In the genomic region with DNA sequence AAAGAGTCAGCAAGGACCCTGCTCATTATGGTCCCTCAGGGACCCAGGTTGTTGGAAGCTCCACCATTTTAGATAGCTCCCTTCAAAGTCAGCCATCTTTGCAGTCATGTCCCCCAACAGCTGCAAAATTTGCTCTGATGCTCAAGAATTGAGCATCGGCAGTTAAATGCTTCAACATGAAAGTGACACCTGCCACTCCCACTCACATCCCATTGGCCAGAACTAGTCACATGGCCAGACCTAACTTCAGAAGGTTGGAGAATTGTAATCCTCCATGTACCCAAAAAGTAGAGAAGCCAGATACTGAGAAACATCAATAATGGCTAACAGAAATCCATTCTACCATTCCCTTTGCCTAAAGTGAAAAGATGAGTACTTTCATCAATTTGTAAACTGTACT, we compare ENCODE assay signal across 17 cellular contexts.
A peak's percentile ranks its signal among the peaks of the same experiment; 100 is the strongest.
DNase-seq lines count a peak whose midpoint lies in the region; ATAC-seq, FAIRE-seq and TF ChIP-seq lines count a peak whose summit lies in the region.
"Had no signal": no experiment of that assay in that cellular context is flagged by ENCODE, and none has a peak within 500 bp of the region (broad histone marks: within the 10 kb centered on the region; RNA-seq: fewer than 3 reads in every experiment).

No MANE protein-coding gene starts in this region.

- no peaks in the 10 kb centered on the region for H3K9me1 ChIP-seq in K562 (ENCODE audit: control insufficient read depth, insufficient read depth, low read length)

- H3F3A ChIP-seq in SK-N-SH (replicated peaks; ENCODE audit: insufficient read depth) = no peaks in the 10 kb centered on the region

- TF ChIP-seq EP300 in SK-N-SH (IDR thresholded peaks at IDR 0.05; ENCODE audit: borderline replicate concordance in 1 of 2, low read depth in 1 of 2, low read length in 1 of 2) (no peak), K562 (IDR thresholded peaks at IDR 0.05; ENCODE audit: low read length) (no peak)

- H3K27ac ChIP-seq in SK-N-SH (ENCODE audit: low read depth in 2 of 2, low read length in 1 of 2) = no peak overlapping the region
- H3K27ac ChIP-seq in K562 (ENCODE audit: extremely low read depth, low read depth, low read length) = no peak overlapping the region
- H3K27ac ChIP-seq: 22Rv1, BLaER1, GM23248, HL-60 had no signal

- POLR2A ChIA-PET in SK-N-SH (lab: Yijun Ruan, JAX) = no interaction called here
- POLR2A ChIA-PET in K562 (lab: Yijun Ruan, JAX) = no interaction called here

- TF ChIP-seq RAD21 in SK-N-SH (IDR thresholded peaks at IDR 0.05; ENCODE audit: low read length) (no peak), K562 (CRISPR knock-in tag; conservative IDR thresholded peaks at IDR 0.05 in 1 of 2, IDR thresholded peaks at IDR 0.05 in 1 of 2) (no peak)

- CTCF ChIA-PET in SK-N-SH (lab: Yijun Ruan, JAX) = interaction anchor here (0.6 kb wide), 1 partner anchor 29 kb away, joined by 3 read pairs; no protein-coding TSS in a partner anchor
- CTCF ChIA-PET in K562 (lab: Yijun Ruan, JAX; ENCODE audit: low intra/inter-chr PET ratio) = no interaction called here

- H3K4me3 ChIP-seq in SK-N-SH (ENCODE audit: low read depth in 2 of 2, low read length in 1 of 2) = no peak overlapping the region
- no peak overlapping the region for H3K4me3 ChIP-seq in K562
- H3K4me3 ChIP-seq: BLaER1, GM12878, GM23248 had no signal

- H3K9me3 ChIP-seq in SK-N-SH (no peaks in the 10 kb centered on the region), K562 (replicated peaks; ENCODE audit: control insufficient read depth, insufficient read depth, low read depth, low read length) (no peaks in the 10 kb centered on the region)
- H3K9me3 ChIP-seq: BLaER1 had no signal

- 94% methylated on average over 1 of the region's 1 CpG for WGBS in SK-N-SH (ENCODE audit: low lambda C conversion rate)
- WGBS in K562 (ENCODE audit: insufficient coverage, low coverage, missing lambda C conversion rate) = 0% methylated on average over 1 of the region's 1 CpG

- H4K20me1 ChIP-seq in SK-N-SH (ENCODE audit: insufficient read depth) (no peaks in the 10 kb centered on the region), K562 (replicated peaks; ENCODE audit: control insufficient read depth, insufficient read depth, low read length) (no peaks in the 10 kb centered on the region)
- H4K20me1 ChIP-seq: BLaER1 had no signal

- H3K9ac ChIP-seq in SK-N-SH (no peak overlapping the region), K562 (ENCODE audit: insufficient read depth in 1 of 2, low read depth in 2 of 2, low read length in 2 of 2) (no peak overlapping the region)
- H3K9ac ChIP-seq: BLaER1, GM23248 had no signal

- TF ChIP-seq CTCF in SK-N-SH (IDR thresholded peaks at IDR 0.05) = no peak
- no peak for TF ChIP-seq CTCF in K562 (IDR thresholded peaks at IDR 0.05 in 2 of 3, conservative IDR thresholded peaks at IDR 0.05 in 1 of 3; ENCODE audit: insufficient read depth in 2 of 3, low read depth in 1 of 3, low read length in 3 of 3)

- no TSS peak for BruUV-seq in K562 (replicated peaks; lab: Mats Ljungman, UMichigan)

- H3K36me3 ChIP-seq in SK-N-SH (replicated peaks in 1 of 2; ENCODE audit: control insufficient read depth in 1 of 2, insufficient read depth in 2 of 2, low read length in 1 of 2) (no peaks in the 10 kb centered on the region), K562 (ENCODE audit: control insufficient read depth, insufficient read depth, low read length) (no peaks in the 10 kb centered on the region)
- H3K36me3 ChIP-seq: BLaER1 had no signal

- no peak for ATAC-seq in SK-N-SH treated with all-trans-retinoic acid at 6 μM for 48 hours
- ATAC-seq in K562 = no peak
- no peak for ATAC-seq in HG02678 (IDR thresholded peaks at IDR 0.05; ENCODE audit: unreplicated experiment)
- ATAC-seq: GM12878 had no signal

- no peaks in the 10 kb centered on the region for H3K27me3 ChIP-seq in SK-N-SH (ENCODE audit: insufficient read depth)
- H3K27me3 ChIP-seq in K562 (ENCODE audit: control insufficient read depth in 2 of 2, insufficient read depth in 2 of 2, low read length in 2 of 2) = no peaks in the 10 kb centered on the region; a peak in 1 of 5 replicates
- H3K27me3 ChIP-seq: BLaER1 had no signal

- intact Hi-C loops in K562 (cut with micrococcal nuclease) = no loop called here

- peaks cover 7 to 15% of the 10 kb centered on the region in 2 experiments; a peak in 3 of 4 replicates for H3K4me1 ChIP-seq in SK-N-SH (ENCODE audit: control insufficient read depth in 1 of 2, insufficient read depth in 2 of 2, low read depth in 1 of 2, low read length in 1 of 2)
- H3K4me1 ChIP-seq in K562 (replicated peaks in 1 of 2; ENCODE audit: control insufficient read depth in 2 of 2, insufficient read depth in 2 of 2, low read length in 2 of 2) = no peaks in the 10 kb centered on the region
- H3K4me1 ChIP-seq: BLaER1 had no signal

- no peak for FAIRE-seq in K562 (lab: Jason Lieb, UNC)
- FAIRE-seq: GM12878, H54 had no signal

- in situ Hi-C loops in K562 (cut with MboI) = no loop called here

- H3K9me2 ChIP-seq in SK-N-SH = no peaks in the 10 kb centered on the region

- no peak for DNase-seq in SK-N-SH
- DNase-seq in LHCN-M2 (ENCODE audit: low read depth) = peak; percentile 31
- peak in 2 of 4 experiments; percentile 16 to 18 for DNase-seq in K562 (ENCODE audit: extremely low read depth in 1 of 4, low spot score in 3 of 4)
- DNase-seq in NCI-H1417 treated with DMSO at 0.1 percent for 48 hours (lab: John Stamatoyannopoulos, UW) = no peak
- no peak for DNase-seq in HUDEP-2 (lab: John Stamatoyannopoulos, UW; ENCODE audit: unreplicated experiment in 76 of 76)
- DNase-seq: CD4-positive, alpha-beta memory T cell; DMS153; DMS79 treated with DMSO at 0.1 percent for 48 hours; GF-D8 had no signal

- no peak overlapping the region for H2AFZ ChIP-seq in SK-N-SH (ENCODE audit: low read depth)
- no peak overlapping the region for H2AFZ ChIP-seq in K562 (ENCODE audit: low read depth, low read length)
- H2AFZ ChIP-seq: GM23248 had no signal

- H3K4me2 ChIP-seq in SK-N-SH = no peak overlapping the region
- no peak overlapping the region for H3K4me2 ChIP-seq in K562 (ENCODE audit: insufficient read depth, low read length)
- H3K4me2 ChIP-seq: BLaER1 had no signal

- TF ChIP-seq POLR2A in K562 (conservative IDR thresholded peaks at IDR 0.05) = no peak

- H3K79me2 ChIP-seq in SK-N-SH (ENCODE audit: insufficient read depth) = no peaks in the 10 kb centered on the region
- H3K79me2 ChIP-seq in K562 (ENCODE audit: control insufficient read depth, insufficient read depth, low read length) = no peaks in the 10 kb centered on the region

TF ChIP-seq in SK-N-SH, 30 proteins besides CTCF, POLR2A, EP300 and RAD21:
- TF ChIP-seq, protein P1, sequence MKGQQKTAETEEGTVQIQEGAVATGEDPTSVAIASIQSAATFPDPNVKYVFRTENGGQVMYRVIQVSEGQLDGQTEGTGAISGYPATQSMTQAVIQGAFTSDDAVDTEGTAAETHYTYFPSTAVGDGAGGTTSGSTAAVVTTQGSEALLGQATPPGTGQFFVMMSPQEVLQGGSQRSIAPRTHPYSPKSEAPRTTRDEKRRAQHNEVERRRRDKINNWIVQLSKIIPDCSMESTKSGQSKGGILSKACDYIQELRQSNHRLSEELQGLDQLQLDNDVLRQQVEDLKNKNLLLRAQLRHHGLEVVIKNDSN (IDR thresholded peaks at IDR 0.05; ENCODE audit: borderline replicate concordance, low read depth) = peak; percentile 54; the same call in 1 of the 2 replicates
- TF ChIP-seq NRF1 (IDR thresholded peaks at IDR 0.05; ENCODE audit: low read depth, low read length) = no peak
- TF ChIP-seq YY1 (IDR thresholded peaks at IDR 0.05; ENCODE audit: low read depth) = no peak

TF ChIP-seq in SK-N-SH treated with all-trans-retinoic acid at 6 μM for 48 hours, 23 proteins besides CTCF, POLR2A, EP300 and RAD21:
- TF ChIP-seq, protein P2, sequence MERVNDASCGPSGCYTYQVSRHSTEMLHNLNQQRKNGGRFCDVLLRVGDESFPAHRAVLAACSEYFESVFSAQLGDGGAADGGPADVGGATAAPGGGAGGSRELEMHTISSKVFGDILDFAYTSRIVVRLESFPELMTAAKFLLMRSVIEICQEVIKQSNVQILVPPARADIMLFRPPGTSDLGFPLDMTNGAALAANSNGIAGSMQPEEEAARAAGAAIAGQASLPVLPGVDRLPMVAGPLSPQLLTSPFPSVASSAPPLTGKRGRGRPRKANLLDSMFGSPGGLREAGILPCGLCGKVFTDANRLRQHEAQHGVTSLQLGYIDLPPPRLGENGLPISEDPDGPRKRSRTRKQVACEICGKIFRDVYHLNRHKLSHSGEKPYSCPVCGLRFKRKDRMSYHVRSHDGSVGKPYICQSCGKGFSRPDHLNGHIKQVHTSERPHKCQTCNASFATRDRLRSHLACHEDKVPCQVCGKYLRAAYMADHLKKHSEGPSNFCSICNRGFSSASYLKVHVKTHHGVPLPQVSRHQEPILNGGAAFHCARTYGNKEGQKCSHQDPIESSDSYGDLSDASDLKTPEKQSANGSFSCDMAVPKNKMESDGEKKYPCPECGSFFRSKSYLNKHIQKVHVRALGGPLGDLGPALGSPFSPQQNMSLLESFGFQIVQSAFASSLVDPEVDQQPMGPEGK (CRISPR knock-in tag; IDR thresholded peaks at IDR 0.05; ENCODE audit: borderline replicate concordance) = no peak
TF ChIP-seq in SK-N-SH treated with all-trans-retinoic acid at 6 μM for 48 hours: peak in this region for 0.

TF ChIP-seq in K562, 482 proteins besides CTCF, POLR2A, EP300 and RAD21:
- TF ChIP-seq, protein P3, sequence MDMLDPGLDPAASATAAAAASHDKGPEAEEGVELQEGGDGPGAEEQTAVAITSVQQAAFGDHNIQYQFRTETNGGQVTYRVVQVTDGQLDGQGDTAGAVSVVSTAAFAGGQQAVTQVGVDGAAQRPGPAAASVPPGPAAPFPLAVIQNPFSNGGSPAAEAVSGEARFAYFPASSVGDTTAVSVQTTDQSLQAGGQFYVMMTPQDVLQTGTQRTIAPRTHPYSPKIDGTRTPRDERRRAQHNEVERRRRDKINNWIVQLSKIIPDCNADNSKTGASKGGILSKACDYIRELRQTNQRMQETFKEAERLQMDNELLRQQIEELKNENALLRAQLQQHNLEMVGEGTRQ (CRISPR knock-in tag; IDR thresholded peaks at IDR 0.05) = peak; percentile 80
- TF ChIP-seq, protein P4, sequence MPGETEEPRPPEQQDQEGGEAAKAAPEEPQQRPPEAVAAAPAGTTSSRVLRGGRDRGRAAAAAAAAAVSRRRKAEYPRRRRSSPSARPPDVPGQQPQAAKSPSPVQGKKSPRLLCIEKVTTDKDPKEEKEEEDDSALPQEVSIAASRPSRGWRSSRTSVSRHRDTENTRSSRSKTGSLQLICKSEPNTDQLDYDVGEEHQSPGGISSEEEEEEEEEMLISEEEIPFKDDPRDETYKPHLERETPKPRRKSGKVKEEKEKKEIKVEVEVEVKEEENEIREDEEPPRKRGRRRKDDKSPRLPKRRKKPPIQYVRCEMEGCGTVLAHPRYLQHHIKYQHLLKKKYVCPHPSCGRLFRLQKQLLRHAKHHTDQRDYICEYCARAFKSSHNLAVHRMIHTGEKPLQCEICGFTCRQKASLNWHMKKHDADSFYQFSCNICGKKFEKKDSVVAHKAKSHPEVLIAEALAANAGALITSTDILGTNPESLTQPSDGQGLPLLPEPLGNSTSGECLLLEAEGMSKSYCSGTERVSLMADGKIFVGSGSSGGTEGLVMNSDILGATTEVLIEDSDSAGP (CRISPR knock-in tag; IDR thresholded peaks at IDR 0.05) = no peak
- TF ChIP-seq NFYB (IDR thresholded peaks at IDR 0.05; ENCODE audit: extremely low read depth, insufficient read length) = peak; percentile 70
